In genomic region chr5:107121793-107122519, GRCh38 we compare ENCODE assay signal across 21 cellular contexts.
"Had no signal": no experiment of that assay in that cellular context is flagged by ENCODE, and none has a peak within 500 bp of the region (broad histone marks: within the 10 kb centered on the region; RNA-seq: fewer than 3 reads in every experiment).

No MANE protein-coding gene starts in this region.

- ATAC-seq: left lobe of liver, lower lobe of right lung, natural killer cell, right lobe of liver, T-helper 17 cell had no signal

- DNase-seq: activated CD4-positive, alpha-beta memory T cell treated with anti-CD3 and anti-CD28 coated beads, Interleukin-2, amount 10 ng/mL, durations not matched to agents 7 days and 5 days; activated CD4-positive, alpha-beta T cell treated with anti-CD3 and anti-CD28 coated beads for 1 hour; activated CD4-positive, alpha-beta T cell treated with anti-CD3 and anti-CD28 coated beads, Interleukin-2, amount 10 ng/mL, durations not matched to agents 7 days and 5 days; activated CD8-positive, alpha-beta memory T cell treated with anti-CD3 and anti-CD28 coated beads, Interleukin-2, amount 50 U/mL, for 48 hours; activated gamma-delta T cell treated with Interleukin-2 at 50 U/mL for 16 hours; activated naive CD4-positive, alpha-beta T cell treated with anti-CD3 and anti-CD28 coated beads, Interleukin-2, amount 50 U/mL, for 16 hours; activated T-cell treated with anti-CD3 and anti-CD28 coated beads, Interleukin-2, amount 50 U/mL, for 24 hours; amniotic stem cell; brain microvascular endothelial cell; endodermal cell; kidney glomerular epithelial cell; lower lobe of right lung; mesenchymal stem cell; natural killer cell; posterior cingulate gyrus; right lobe of liver; stimulated activated CD4-positive, alpha-beta T cell treated with anti-CD3 and anti-CD28 coated beads, Interleukin-12 subunit alpha, Interleukin-12 subunit beta, amount 100 ng/mL, for 4 hours; stimulated activated CD4-positive, alpha-beta T cell treated with anti-CD3 and anti-CD28 coated beads, Interleukin-4, amount 100 ng/mL, for 1 hour; T-helper 17 cell; upper lobe of left lung had no signal
